In genomic region chr10:100370976-100371706, GRCh38 we compare ENCODE assay signal across 1 cellular context.
TF ChIP-seq lines count a peak whose summit lies in the region.

No MANE protein-coding gene starts in this region.

TF ChIP-seq in K562, 482 proteins besides CTCF, POLR2A, EP300 and RAD21 (continued from another document and continues in another):
- TF ChIP-seq, protein P1, sequence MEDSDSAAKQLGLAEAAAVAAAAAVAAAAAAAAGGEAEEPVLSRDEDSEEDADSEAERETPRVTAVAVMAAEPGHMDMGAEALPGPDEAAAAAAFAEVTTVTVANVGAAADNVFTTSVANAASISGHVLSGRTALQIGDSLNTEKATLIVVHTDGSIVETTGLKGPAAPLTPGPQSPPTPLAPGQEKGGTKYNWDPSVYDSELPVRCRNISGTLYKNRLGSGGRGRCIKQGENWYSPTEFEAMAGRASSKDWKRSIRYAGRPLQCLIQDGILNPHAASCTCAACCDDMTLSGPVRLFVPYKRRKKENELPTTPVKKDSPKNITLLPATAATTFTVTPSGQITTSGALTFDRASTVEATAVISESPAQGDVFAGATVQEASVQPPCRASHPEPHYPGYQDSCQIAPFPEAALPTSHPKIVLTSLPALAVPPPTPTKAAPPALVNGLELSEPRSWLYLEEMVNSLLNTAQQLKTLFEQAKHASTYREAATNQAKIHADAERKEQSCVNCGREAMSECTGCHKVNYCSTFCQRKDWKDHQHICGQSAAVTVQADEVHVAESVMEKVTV (CRISPR knock-in tag; IDR thresholded peaks at IDR 0.05), result no peak
- TF ChIP-seq, protein P2, sequence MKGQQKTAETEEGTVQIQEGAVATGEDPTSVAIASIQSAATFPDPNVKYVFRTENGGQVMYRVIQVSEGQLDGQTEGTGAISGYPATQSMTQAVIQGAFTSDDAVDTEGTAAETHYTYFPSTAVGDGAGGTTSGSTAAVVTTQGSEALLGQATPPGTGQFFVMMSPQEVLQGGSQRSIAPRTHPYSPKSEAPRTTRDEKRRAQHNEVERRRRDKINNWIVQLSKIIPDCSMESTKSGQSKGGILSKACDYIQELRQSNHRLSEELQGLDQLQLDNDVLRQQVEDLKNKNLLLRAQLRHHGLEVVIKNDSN (CRISPR knock-in tag; IDR thresholded peaks at IDR 0.05), result no peak
- TF ChIP-seq CEBPB (tag; IDR thresholded peaks at IDR 0.05), result no peak
- TF ChIP-seq, protein P3, sequence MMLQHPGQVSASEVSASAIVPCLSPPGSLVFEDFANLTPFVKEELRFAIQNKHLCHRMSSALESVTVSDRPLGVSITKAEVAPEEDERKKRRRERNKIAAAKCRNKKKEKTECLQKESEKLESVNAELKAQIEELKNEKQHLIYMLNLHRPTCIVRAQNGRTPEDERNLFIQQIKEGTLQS (IDR thresholded peaks at IDR 0.05), result peak; percentile 68
- TF ChIP-seq, protein P3 (CRISPR knock-in tag; conservative IDR thresholded peaks at IDR 0.05), result no peak
- TF ChIP-seq BCLAF1 (IDR thresholded peaks at IDR 0.05; ENCODE audit: borderline replicate concordance in 1 of 2, control insufficient read depth in 1 of 2, low read depth in 2 of 2, low read length in 1 of 2), result no peak
- TF ChIP-seq KDM5B (IDR thresholded peaks at IDR 0.05; ENCODE audit: insufficient replicate concordance, low read depth, low read length), result peak; percentile 59
- no peak for TF ChIP-seq ZNF512 (tag; IDR thresholded peaks at IDR 0.05)
- no peak; the same call in 1 of the 2 replicates for TF ChIP-seq CHD2 (IDR thresholded peaks at IDR 0.05; ENCODE audit: low read depth, low read length)
- no peak for TF ChIP-seq BHLHE40 (IDR thresholded peaks at IDR 0.05; ENCODE audit: low read length)
- peak; percentile 83 for TF ChIP-seq RBBP5 (IDR thresholded peaks at IDR 0.05; ENCODE audit: borderline replicate concordance, insufficient read depth, low read length, poor library complexity, severe bottlenecking)
- TF ChIP-seq CLOCK (CRISPR knock-in tag; IDR thresholded peaks at IDR 0.05; ENCODE audit: borderline replicate concordance), result no peak
- no peak for TF ChIP-seq KDM4B (IDR thresholded peaks at IDR 0.05; ENCODE audit: borderline replicate concordance in 2 of 2, low read depth in 1 of 2)
- TF ChIP-seq, protein P4, sequence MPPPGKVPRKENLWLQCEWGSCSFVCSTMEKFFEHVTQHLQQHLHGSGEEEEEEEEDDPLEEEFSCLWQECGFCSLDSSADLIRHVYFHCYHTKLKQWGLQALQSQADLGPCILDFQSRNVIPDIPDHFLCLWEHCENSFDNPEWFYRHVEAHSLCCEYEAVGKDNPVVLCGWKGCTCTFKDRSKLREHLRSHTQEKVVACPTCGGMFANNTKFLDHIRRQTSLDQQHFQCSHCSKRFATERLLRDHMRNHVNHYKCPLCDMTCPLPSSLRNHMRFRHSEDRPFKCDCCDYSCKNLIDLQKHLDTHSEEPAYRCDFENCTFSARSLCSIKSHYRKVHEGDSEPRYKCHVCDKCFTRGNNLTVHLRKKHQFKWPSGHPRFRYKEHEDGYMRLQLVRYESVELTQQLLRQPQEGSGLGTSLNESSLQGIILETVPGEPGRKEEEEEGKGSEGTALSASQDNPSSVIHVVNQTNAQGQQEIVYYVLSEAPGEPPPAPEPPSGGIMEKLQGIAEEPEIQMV (tag; conservative IDR thresholded peaks at IDR 0.05; ENCODE audit: low read depth), result no peak
- peak; percentile 81 for TF ChIP-seq TAF1 (IDR thresholded peaks at IDR 0.05; ENCODE audit: control insufficient read depth, extremely low read depth, insufficient read depth, low read length, severe bottlenecking)
- peak; percentile 8; the same call in 1 of the 2 replicates for TF ChIP-seq MTA1 (IDR thresholded peaks at IDR 0.05; ENCODE audit: borderline replicate concordance)
- TF ChIP-seq TBL1XR1 (IDR thresholded peaks at IDR 0.05; ENCODE audit: low read length in 2 of 2), result 0 out of 4 replicates have a peak, but pooled peaks of 1 of the 2 experiments have one; percentile 64
- TF ChIP-seq, protein P5, sequence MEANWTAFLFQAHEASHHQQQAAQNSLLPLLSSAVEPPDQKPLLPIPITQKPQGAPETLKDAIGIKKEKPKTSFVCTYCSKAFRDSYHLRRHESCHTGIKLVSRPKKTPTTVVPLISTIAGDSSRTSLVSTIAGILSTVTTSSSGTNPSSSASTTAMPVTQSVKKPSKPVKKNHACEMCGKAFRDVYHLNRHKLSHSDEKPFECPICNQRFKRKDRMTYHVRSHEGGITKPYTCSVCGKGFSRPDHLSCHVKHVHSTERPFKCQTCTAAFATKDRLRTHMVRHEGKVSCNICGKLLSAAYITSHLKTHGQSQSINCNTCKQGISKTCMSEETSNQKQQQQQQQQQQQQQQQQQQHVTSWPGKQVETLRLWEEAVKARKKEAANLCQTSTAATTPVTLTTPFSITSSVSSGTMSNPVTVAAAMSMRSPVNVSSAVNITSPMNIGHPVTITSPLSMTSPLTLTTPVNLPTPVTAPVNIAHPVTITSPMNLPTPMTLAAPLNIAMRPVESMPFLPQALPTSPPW (CRISPR knock-in tag; IDR thresholded peaks at IDR 0.05), result no peak; the same call in 1 of the 2 replicates
- no peak for TF ChIP-seq MAZ (CRISPR knock-in tag; conservative IDR thresholded peaks at IDR 0.05 in 1 of 2, IDR thresholded peaks at IDR 0.05 in 1 of 2)
- TF ChIP-seq SREBF2 (CRISPR knock-in tag; IDR thresholded peaks at IDR 0.05), result no peak
- no peak for TF ChIP-seq SETDB1 (IDR thresholded peaks at IDR 0.05; ENCODE audit: low read length)
- TF ChIP-seq, protein P6, sequence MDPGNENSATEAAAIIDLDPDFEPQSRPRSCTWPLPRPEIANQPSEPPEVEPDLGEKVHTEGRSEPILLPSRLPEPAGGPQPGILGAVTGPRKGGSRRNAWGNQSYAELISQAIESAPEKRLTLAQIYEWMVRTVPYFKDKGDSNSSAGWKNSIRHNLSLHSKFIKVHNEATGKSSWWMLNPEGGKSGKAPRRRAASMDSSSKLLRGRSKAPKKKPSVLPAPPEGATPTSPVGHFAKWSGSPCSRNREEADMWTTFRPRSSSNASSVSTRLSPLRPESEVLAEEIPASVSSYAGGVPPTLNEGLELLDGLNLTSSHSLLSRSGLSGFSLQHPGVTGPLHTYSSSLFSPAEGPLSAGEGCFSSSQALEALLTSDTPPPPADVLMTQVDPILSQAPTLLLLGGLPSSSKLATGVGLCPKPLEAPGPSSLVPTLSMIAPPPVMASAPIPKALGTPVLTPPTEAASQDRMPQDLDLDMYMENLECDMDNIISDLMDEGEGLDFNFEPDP (CRISPR knock-in tag; IDR thresholded peaks at IDR 0.05), result no peak
- no peak for TF ChIP-seq NR2C2 (CRISPR knock-in tag; IDR thresholded peaks at IDR 0.05)
- peak; percentile 48; the same call in 1 of the 2 replicates for TF ChIP-seq NR2C2 (tag; IDR thresholded peaks at IDR 0.05)
- TF ChIP-seq, protein P7, sequence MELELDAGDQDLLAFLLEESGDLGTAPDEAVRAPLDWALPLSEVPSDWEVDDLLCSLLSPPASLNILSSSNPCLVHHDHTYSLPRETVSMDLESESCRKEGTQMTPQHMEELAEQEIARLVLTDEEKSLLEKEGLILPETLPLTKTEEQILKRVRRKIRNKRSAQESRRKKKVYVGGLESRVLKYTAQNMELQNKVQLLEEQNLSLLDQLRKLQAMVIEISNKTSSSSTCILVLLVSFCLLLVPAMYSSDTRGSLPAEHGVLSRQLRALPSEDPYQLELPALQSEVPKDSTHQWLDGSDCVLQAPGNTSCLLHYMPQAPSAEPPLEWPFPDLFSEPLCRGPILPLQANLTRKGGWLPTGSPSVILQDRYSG (tag; conservative IDR thresholded peaks at IDR 0.05; ENCODE audit: low read depth), result no peak
- no peak for TF ChIP-seq KAT8 (IDR thresholded peaks at IDR 0.05; ENCODE audit: low read depth)
- peak; percentile 56; the same call in 1 of the 2 replicates for TF ChIP-seq POLR2H (tag; IDR thresholded peaks at IDR 0.05; ENCODE audit: low read depth)
- peak; percentile 53 for TF ChIP-seq POLR2B (IDR thresholded peaks at IDR 0.05; ENCODE audit: low read depth, partially characterized antibody)
- no peak for TF ChIP-seq GABPB1 (CRISPR knock-in tag; IDR thresholded peaks at IDR 0.05)
- TF ChIP-seq, protein P8, sequence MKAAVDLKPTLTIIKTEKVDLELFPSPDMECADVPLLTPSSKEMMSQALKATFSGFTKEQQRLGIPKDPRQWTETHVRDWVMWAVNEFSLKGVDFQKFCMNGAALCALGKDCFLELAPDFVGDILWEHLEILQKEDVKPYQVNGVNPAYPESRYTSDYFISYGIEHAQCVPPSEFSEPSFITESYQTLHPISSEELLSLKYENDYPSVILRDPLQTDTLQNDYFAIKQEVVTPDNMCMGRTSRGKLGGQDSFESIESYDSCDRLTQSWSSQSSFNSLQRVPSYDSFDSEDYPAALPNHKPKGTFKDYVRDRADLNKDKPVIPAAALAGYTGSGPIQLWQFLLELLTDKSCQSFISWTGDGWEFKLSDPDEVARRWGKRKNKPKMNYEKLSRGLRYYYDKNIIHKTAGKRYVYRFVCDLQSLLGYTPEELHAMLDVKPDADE (conservative IDR thresholded peaks at IDR 0.05; ENCODE audit: control insufficient read depth, low read depth, low read length), result no peak
- no peak for TF ChIP-seq XRCC5 (IDR thresholded peaks at IDR 0.05; ENCODE audit: low read depth, low read length)
- no peak for TF ChIP-seq HBP1 (CRISPR knock-in tag; IDR thresholded peaks at IDR 0.05)
- peak; percentile 72 for TF ChIP-seq TBP (optimal IDR thresholded peaks at IDR 0.05; ENCODE audit: low read depth, low read length)
- TF ChIP-seq FOS (IDR thresholded peaks at IDR 0.05; ENCODE audit: extremely low read depth, insufficient read length), result no peak
- TF ChIP-seq ZNF507 (tag; conservative IDR thresholded peaks at IDR 0.05), result no peak
- peak; percentile 23; the same call in 1 of the 2 replicates for TF ChIP-seq TEAD4 (IDR thresholded peaks at IDR 0.05; ENCODE audit: low read length)
- TF ChIP-seq TEAD4 (CRISPR knock-in tag; IDR thresholded peaks at IDR 0.05; ENCODE audit: borderline replicate concordance), result no peak
- TF ChIP-seq NCOA1 (IDR thresholded peaks at IDR 0.05; ENCODE audit: low read depth), result no peak
- TF ChIP-seq TSC22D4 (tag; IDR thresholded peaks at IDR 0.05), result no peak
- TF ChIP-seq TCF3 (CRISPR knock-in tag; IDR thresholded peaks at IDR 0.05), result no peak; the same call in 1 of the 2 replicates
- no peak for TF ChIP-seq BCOR (IDR thresholded peaks at IDR 0.05)
